In the genomic region with DNA sequence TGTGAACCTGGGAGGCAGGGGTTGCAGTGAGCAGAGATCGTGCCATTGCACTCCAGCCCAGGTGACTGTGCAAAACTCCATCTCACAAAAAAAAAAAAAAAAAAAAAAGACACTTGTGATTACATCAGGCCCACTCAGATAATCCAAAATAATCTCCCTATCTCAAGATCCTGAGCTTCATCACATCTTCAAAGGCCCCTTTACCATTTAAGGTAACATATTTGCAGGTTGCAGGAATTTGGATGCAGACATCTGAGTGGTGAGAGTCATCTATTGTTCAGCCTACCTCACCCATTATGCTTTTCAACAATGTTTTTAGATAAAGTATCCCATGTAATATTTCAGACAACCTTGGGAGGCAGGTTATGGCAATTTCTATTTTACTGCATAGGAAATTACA, we compare ENCODE assay signal across 9 cellular contexts.
"Had no signal": no experiment of that assay in that cellular context is flagged by ENCODE, and none has a peak within 500 bp of the region (broad histone marks: within the 10 kb centered on the region; RNA-seq: fewer than 3 reads in every experiment).

No MANE protein-coding gene starts in this region.

- H3K4me1 ChIP-seq: HAP-1 had no signal

- H3K27ac Mint-ChIP-seq: H9, HFFc6 had no signal

- FAIRE-seq: H54 had no signal

- H3K9me3 ChIP-seq: HAP-1 had no signal

- H3K4me3 Mint-ChIP-seq: H9, HFFc6 had no signal

- H3K9me3 Mint-ChIP-seq: H9, HFFc6 had no signal

- H2AFZ ChIP-seq: GM23248 had no signal

- H3K27ac ChIP-seq: GM23248 had no signal

- H3K9ac ChIP-seq: GM23248 had no signal

- H3K36me3 ChIP-seq: HAP-1 had no signal

- ATAC-seq: HCT116 had no signal

- DNase-seq: GM23248, GOT3, H7, H9, HCEC 1CT, HFFc6 had no signal

- H3K4me3 ChIP-seq: GM23248, HAP-1 had no signal
